29 cellular contexts compared by ENCODE assay signal in the genomic region with DNA sequence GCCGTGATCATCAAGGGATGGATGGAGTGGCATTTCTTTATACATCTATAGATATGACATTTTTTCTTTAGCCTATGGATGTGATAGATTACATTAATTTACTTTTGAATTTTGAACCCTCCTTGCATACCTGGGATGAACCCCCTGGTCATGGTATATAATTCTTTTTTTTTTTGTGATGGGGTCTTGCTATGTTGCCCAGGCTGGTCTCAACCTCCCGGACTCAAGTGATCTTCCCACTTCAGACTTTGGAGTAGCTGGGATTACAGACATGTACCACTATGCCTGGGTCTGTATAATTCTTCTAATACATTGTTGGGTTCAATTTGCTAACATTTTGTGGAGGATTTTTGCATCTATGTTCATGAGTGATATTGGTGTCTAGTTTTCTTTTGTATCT. TPM values are rescaled to one million over a fixed set of nuclear protein-coding genes. Genes with fewer than 3 reads are reported as not detected.
"Had no signal": no experiment of that assay in that cellular context is flagged by ENCODE, and none has a peak within 500 bp of the region (broad histone marks: within the 10 kb centered on the region; RNA-seq: fewer than 3 reads in every experiment).

No MANE protein-coding gene starts in this region.

- ATAC-seq: PC-3 had no signal

- H3K9me3 Mint-ChIP-seq: activated CD4-positive, alpha-beta T cell treated with anti-CD3 and anti-CD28 coated beads, Interleukin-2, amount 10 ng/mL, durations not matched to agents 24 days and 14 days; activated naive CD4-positive, alpha-beta T cell treated with anti-CD3 and anti-CD28 coated beads, Interleukin-2, amount 10 ng/mL, durations not matched to agents 7 days and 5 days had no signal

- H3K9me3 ChIP-seq: Peyer's patch, SJCRH30 had no signal

- H3K27me3 ChIP-seq: brain microvascular endothelial cell, Peyer's patch, SJCRH30 had no signal

- H3K4me3 ChIP-seq: Peyer's patch, SJCRH30, SK-N-MC had no signal

- H3K27me3 Mint-ChIP-seq: activated CD4-positive, alpha-beta T cell treated with anti-CD3 and anti-CD28 coated beads, Interleukin-2, amount 10 ng/mL, durations not matched to agents 24 days and 14 days had no signal

- H3K4me3 Mint-ChIP-seq: activated CD4-positive, alpha-beta T cell treated with anti-CD3 and anti-CD28 coated beads, Interleukin-2, amount 10 ng/mL, durations not matched to agents 24 days and 14 days; activated naive CD4-positive, alpha-beta T cell treated with anti-CD3 and anti-CD28 coated beads, Interleukin-2, amount 10 ng/mL, durations not matched to agents 7 days and 5 days had no signal

- H3K36me3 Mint-ChIP-seq: activated naive CD4-positive, alpha-beta T cell treated with anti-CD3 and anti-CD28 coated beads, Interleukin-2, amount 10 ng/mL, durations not matched to agents 7 days and 5 days had no signal

- H3K27ac ChIP-seq: brain microvascular endothelial cell, Peyer's patch, SJCRH30, SK-N-MC had no signal

- H3K27ac Mint-ChIP-seq: activated CD4-positive, alpha-beta T cell treated with anti-CD3 and anti-CD28 coated beads, Interleukin-2, amount 10 ng/mL, durations not matched to agents 24 days and 14 days; activated naive CD4-positive, alpha-beta T cell treated with anti-CD3 and anti-CD28 coated beads, Interleukin-2, amount 10 ng/mL, durations not matched to agents 7 days and 5 days had no signal

- H3K36me3 ChIP-seq: brain microvascular endothelial cell, Peyer's patch, SJCRH30 had no signal

- DNase-seq: activated CD4-positive, alpha-beta T cell treated with anti-CD3 and anti-CD28 coated beads, Interleukin-2, amount 10 ng/mL, durations not matched to agents 24 days and 14 days; activated CD4-positive, alpha-beta T cell treated with anti-CD3 and anti-CD28 coated beads, Interleukin-2, amount 50 U/mL, for 4 hours; activated CD8-positive, alpha-beta memory T cell treated with anti-CD3 and anti-CD28 coated beads, Interleukin-2, amount 50 U/mL, for 4 hours; activated effector memory CD4-positive, alpha-beta T cell treated with Interleukin-2 at 50 U/mL for 16 hours; activated naive CD4-positive, alpha-beta T cell treated with anti-CD3 and anti-CD28 coated beads, Interleukin-2, amount 10 ng/mL, durations not matched to agents 7 days and 5 days; activated T-cell treated with anti-CD3 and anti-CD28 coated beads for 4 hours; activated T-cell treated with anti-CD3 and anti-CD28 coated beads, Interleukin-2, amount 50 U/mL, for 48 hours; anterior cingulate cortex; brain microvascular endothelial cell; central memory CD4-positive, alpha-beta T cell; NCI-H1092 treated with DMSO at 0.1 percent for 48 hours; NCI-H1417; NCI-H146; NCI-H187; NCI-H2029 treated with DMSO at 0.1 percent for 48 hours; NCI-H2107; NCI-H2171; NCI-H510A; NCI-H526; NCI-H748 treated with DMSO at 0.1 percent for 48 hours; NK-92 treated with Interleukin-12 subunit alpha and Interleukin-12 subunit beta, amount 100 ng/mL, for 24 hours; PC-3; SHP77; SJCRH30; T1000 had no signal

RNA-seq across cellular contexts. Expression of a gene that starts 1.7 kb away (rescaled TPM):
- total RNA-seq: cerebellum, M059J, SJCRH30 had no signal
